ENCODE assay signal across 23 cellular contexts in the genomic region with DNA sequence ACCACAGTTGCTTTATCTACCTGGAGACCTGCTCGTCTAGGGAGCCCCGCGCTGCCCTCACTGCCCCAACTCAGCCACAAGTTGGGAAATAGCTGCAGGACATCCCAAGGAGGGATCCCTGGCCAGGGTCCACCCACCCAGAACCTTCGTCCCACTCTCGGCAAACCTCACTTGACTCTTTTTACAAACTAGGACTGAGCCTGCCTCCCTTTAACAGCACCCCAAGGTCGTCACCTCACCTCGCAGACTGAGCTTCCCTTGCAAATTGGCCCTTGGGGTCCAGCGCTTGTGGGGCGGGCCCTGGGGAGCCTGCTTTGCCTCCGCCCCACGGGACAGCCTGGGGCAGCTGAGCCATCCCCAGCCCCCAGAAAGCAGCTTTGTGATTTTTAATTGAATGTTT.
"Had no signal": no experiment of that assay in that cellular context is flagged by ENCODE, and none has a peak within 500 bp of the region (broad histone marks: within the 10 kb centered on the region; RNA-seq: fewer than 3 reads in every experiment).

No MANE protein-coding gene starts in this region.

- H3K9me3 ChIP-seq: SJSA1 had no signal

- H3K9ac ChIP-seq: KMS-11 had no signal

- H3K4me3 ChIP-seq: SJSA1, SK-N-MC had no signal

- FAIRE-seq: HepG2, RCC 7860 had no signal

- H3K27ac ChIP-seq: KMS-11, SJSA1, SK-N-MC had no signal

- H3K4me2 ChIP-seq: KMS-11 had no signal

- DNase-seq: IMR-90, NCI-H1092, NCI-H1105 treated with DMSO at 0.1 percent for 48 hours, NCI-H1417 treated with DMSO at 0.1 percent for 48 hours, NCI-H146, NCI-H1694 treated with DMSO at 0.1 percent for 48 hours, NCI-H1930, NCI-H2081, NCI-H2107, NCI-H226, NCI-H446, NCI-H510A, NCI-H524 treated with DMSO at 0.1 percent for 48 hours, NCI-H69, NCI-H774, Right ventricle myocardium superior, RPMI8226, SIG-M5 had no signal

- H3K36me3 ChIP-seq: SJSA1 had no signal
